17 cellular contexts compared by ENCODE assay signal in the genomic region with DNA sequence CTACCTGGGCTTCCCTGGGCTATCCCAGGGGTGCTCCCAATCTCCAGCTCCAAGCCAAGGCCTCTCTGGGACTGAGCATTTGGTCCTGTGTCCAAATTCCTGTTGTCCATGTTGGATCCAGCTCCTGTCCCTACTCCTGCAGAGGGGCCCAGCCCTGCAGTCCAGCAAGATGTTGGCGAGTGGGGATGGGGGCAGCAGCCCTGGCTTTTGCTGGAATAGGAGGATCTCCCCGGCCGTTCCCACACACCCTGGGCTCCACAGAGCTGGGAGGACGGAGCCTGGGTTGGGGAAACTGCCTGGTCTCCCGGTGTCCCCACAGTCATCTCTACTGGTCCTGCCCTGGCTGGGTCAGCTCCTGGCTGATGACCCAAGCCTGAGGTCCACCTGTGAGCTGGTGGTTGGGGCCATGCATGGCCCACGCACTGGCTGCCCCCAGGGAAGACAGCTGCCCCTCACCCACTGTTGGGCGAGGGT.
DNase-seq lines count a peak whose midpoint lies in the region; ATAC-seq and TF ChIP-seq lines count a peak whose summit lies in the region.
"Had no signal": no experiment of that assay in that cellular context is flagged by ENCODE, and none has a peak within 500 bp of the region (broad histone marks: within the 10 kb centered on the region; RNA-seq: fewer than 3 reads in every experiment).

No MANE protein-coding gene starts in this region.

- no peak overlapping the region for H4K91ac ChIP-seq in neuronal stem cell (ENCODE audit: low read depth, low read length, poor library complexity)

- H3K9ac ChIP-seq in neuronal stem cell (ENCODE audit: low read depth, low read length, poor library complexity) = no peak overlapping the region

- H2BK5ac ChIP-seq in neuronal stem cell (ENCODE audit: low read length) = peak overlapping the region; percentile 5

- H3K4me1 ChIP-seq in neuronal stem cell (ENCODE audit: control insufficient read depth in 2 of 2, insufficient read depth in 1 of 2, low read depth in 1 of 2, low read length in 2 of 2) (no peaks in the 10 kb centered on the region), aorta (ENCODE audit: control insufficient read depth in 1 of 2, insufficient read depth in 2 of 2, low read length in 2 of 2) (no peaks in the 10 kb centered on the region), PC-9 (replicated peaks; ENCODE audit: insufficient read depth) (no peaks in the 10 kb centered on the region)

- no peaks in the 10 kb centered on the region for H3K4me1 Mint-ChIP-seq in chondrocyte (ENCODE audit: low read depth)
- H3K4me1 Mint-ChIP-seq: B cell; CD4-positive, alpha-beta memory T cell had no signal

- H2BK120ac ChIP-seq in neuronal stem cell (ENCODE audit: low read depth, low read length) = no peak overlapping the region

- H3K27ac ChIP-seq in neuronal stem cell (replicated peaks; ENCODE audit: low read length) (no peak overlapping the region), aorta (ENCODE audit: low read depth in 1 of 2, low read length in 2 of 2) (no peak overlapping the region), PC-9 (no peak overlapping the region)

- H3K27me3 ChIP-seq in neuronal stem cell (ENCODE audit: control insufficient read depth in 3 of 3, insufficient read depth in 3 of 3, low read depth in 1 of 3, low read length in 3 of 3) (peaks cover 0 to 3% (median 0%) of the 10 kb centered on the region in 3 experiments), aorta (ENCODE audit: control insufficient read depth in 1 of 2, insufficient read depth in 2 of 2, low read length in 1 of 2) (no peaks in the 10 kb centered on the region), PC-9 (ENCODE audit: insufficient read depth, low read depth) (peaks cover 99% of the 10 kb centered on the region)

- H3K9me3 Mint-ChIP-seq in chondrocyte (ENCODE audit: low read depth) = no peaks in the 10 kb centered on the region

- H3K79me2 ChIP-seq in PC-9 (ENCODE audit: low read depth) = no peaks in the 10 kb centered on the region

- CTCF ChIA-PET in PC-9 (lab: Charles Lee) = no interaction called here

- peak overlapping the region; percentile 35 for H3K18ac ChIP-seq in neuronal stem cell (ENCODE audit: low read length)

- H3K36me3 ChIP-seq in neuronal stem cell (replicated peaks in 1 of 2; ENCODE audit: control insufficient read depth in 2 of 2, insufficient read depth in 2 of 2, low read length in 2 of 2) (no peaks in the 10 kb centered on the region), aorta (ENCODE audit: control insufficient read depth in 1 of 2, insufficient read depth in 2 of 2, low read length in 1 of 2) (no peaks in the 10 kb centered on the region), PC-9 (ENCODE audit: low read depth) (no peaks in the 10 kb centered on the region)

- DNase-seq in Right ventricle myocardium superior (peak; percentile 33), left ventricle myocardium superior (no peak), chondrocyte (ENCODE audit: low spot score) (peak; percentile 81), neuronal stem cell (ENCODE audit: low spot score) (no peak), aorta (peak; percentile 33 to 58), PC-9 (no peak), NCI-H146 (lab: John Stamatoyannopoulos, UW) (no peak)
- DNase-seq: CD4-positive, alpha-beta memory T cell; DND-41; GDM1; KBM-7; NCI-H1048; NCI-H1694; NCI-H2107; NCI-H345; NCI-H526 treated with DMSO at 0.1 percent for 48 hours had no signal

- H4K8ac ChIP-seq in neuronal stem cell (ENCODE audit: low read depth, low read length) = peak overlapping the region; percentile 43

- peak overlapping the region; percentile 83 for H2AK5ac ChIP-seq in neuronal stem cell (ENCODE audit: low read depth, low read length)

- H3K4me3 Mint-ChIP-seq in chondrocyte (ENCODE audit: unreplicated experiment) = no peak overlapping the region
- H3K4me3 Mint-ChIP-seq: B cell; CD4-positive, alpha-beta memory T cell had no signal

- H4K20me1 ChIP-seq in PC-9 (ENCODE audit: insufficient read depth) = no peaks in the 10 kb centered on the region

- no peak overlapping the region for H3K14ac ChIP-seq in neuronal stem cell (ENCODE audit: low read length)

- no peak overlapping the region for H3K27ac Mint-ChIP-seq in chondrocyte (ENCODE audit: unreplicated experiment)
- H3K27ac Mint-ChIP-seq: B cell had no signal

- POLR2A ChIA-PET in PC-9 (lab: Charles Lee; ENCODE audit: unreplicated experiment) = no interaction called here

- H3K23ac ChIP-seq in neuronal stem cell (ENCODE audit: low read depth, low read length, poor library complexity) = no peak overlapping the region

- no peak for TF ChIP-seq CTCF in chondrocyte (IDR thresholded peaks at IDR 0.05)
- no peak for TF ChIP-seq CTCF in PC-9 (conservative IDR thresholded peaks at IDR 0.05)

- H3K36me3 Mint-ChIP-seq in chondrocyte (ENCODE audit: low read depth) = no peaks in the 10 kb centered on the region
- H3K36me3 Mint-ChIP-seq: CD4-positive, alpha-beta memory T cell had no signal

- ATAC-seq in Right ventricle myocardium superior (ENCODE audit: poor library complexity) (no peak), left ventricle myocardium superior (no peak), aorta (ENCODE audit: low FRiP score) (no peak)

- H3F3A ChIP-seq in PC-9 (ENCODE audit: insufficient read depth, low read depth) = no peaks in the 10 kb centered on the region

- peak overlapping the region; percentile 22 for H2BK12ac ChIP-seq in neuronal stem cell (ENCODE audit: low read length)

- H3K4ac ChIP-seq in neuronal stem cell (ENCODE audit: low read length) = no peak overlapping the region

- H2BK15ac ChIP-seq in neuronal stem cell (ENCODE audit: low read length) = peak overlapping the region; percentile 37

- no peaks in the 10 kb centered on the region for H3K9me2 ChIP-seq in PC-9 (ENCODE audit: insufficient read depth)

- H3K4me2 ChIP-seq in neuronal stem cell (ENCODE audit: insufficient read depth, low read length, poor library complexity, severe bottlenecking) = no peak overlapping the region
- no peak overlapping the region for H3K4me2 ChIP-seq in PC-9

- H3K79me1 ChIP-seq in neuronal stem cell (ENCODE audit: low read depth, low read length) = no peaks in the 10 kb centered on the region

- no peak overlapping the region for H3K4me3 ChIP-seq in neuronal stem cell (ENCODE audit: low read length in 2 of 2)
- H3K4me3 ChIP-seq in aorta (ENCODE audit: low read length in 2 of 2) = no peak overlapping the region
- no peak overlapping the region for H3K4me3 ChIP-seq in PC-9

- H3K27me3 Mint-ChIP-seq in chondrocyte (ENCODE audit: low read depth) = peaks cover 5% of the 10 kb centered on the region
- H3K27me3 Mint-ChIP-seq: CD4-positive, alpha-beta memory T cell had no signal

- intact Hi-C loops in Right ventricle myocardium superior (cut with DNase I) = no loop called here
- intact Hi-C loops in left ventricle myocardium superior (cut with micrococcal nuclease) = no loop called here
- intact Hi-C loops in aorta (cut with DNase I) = no loop called here
- intact Hi-C loops in PC-9 (cut with micrococcal nuclease; ENCODE audit: unreplicated experiment) = no loop called here

- peaks cover 0 to 4% of the 10 kb centered on the region in 2 donors for H3K9me3 ChIP-seq in neuronal stem cell (replicated peaks in 1 of 2; ENCODE audit: control insufficient read depth in 2 of 2, insufficient read depth in 1 of 2, low read depth in 1 of 2, low read length in 2 of 2)
- no peaks in the 10 kb centered on the region for H3K9me3 ChIP-seq in aorta (ENCODE audit: control insufficient read depth, low read length)
- H3K9me3 ChIP-seq in PC-9 (ENCODE audit: insufficient read depth, low read depth) = no peaks in the 10 kb centered on the region

- no TSS peak for BruUV-seq in PC-9 (replicated peaks; lab: Mats Ljungman, UMichigan)

- H2AFZ ChIP-seq in neuronal stem cell (ENCODE audit: low read length) (no peak overlapping the region), PC-9 (no peak overlapping the region)

- no CpG with 5 or more reads among the region's 7 CpGs for WGBS in neuronal stem cell (ENCODE audit: extremely low coverage in 2 of 2, insufficient read length in 2 of 2, insufficient replicate concordance in 1 of 2), 2 donors
- 80% methylated on average over 7 of the region's 7 CpGs for WGBS in aorta, 2 donors

Comparison
In these comparisons a context has a peak if more than half of its experiments do, and no peak if none do; other contexts are left out.
1. DNase-seq: peak in Right ventricle myocardium superior (single experiment), chondrocyte (single experiment) and aorta (2 of 2); none in left ventricle myocardium superior (single experiment), neuronal stem cell (single experiment), PC-9 (0 of 2) and NCI-H146 (single experiment).